In the genomic region with DNA sequence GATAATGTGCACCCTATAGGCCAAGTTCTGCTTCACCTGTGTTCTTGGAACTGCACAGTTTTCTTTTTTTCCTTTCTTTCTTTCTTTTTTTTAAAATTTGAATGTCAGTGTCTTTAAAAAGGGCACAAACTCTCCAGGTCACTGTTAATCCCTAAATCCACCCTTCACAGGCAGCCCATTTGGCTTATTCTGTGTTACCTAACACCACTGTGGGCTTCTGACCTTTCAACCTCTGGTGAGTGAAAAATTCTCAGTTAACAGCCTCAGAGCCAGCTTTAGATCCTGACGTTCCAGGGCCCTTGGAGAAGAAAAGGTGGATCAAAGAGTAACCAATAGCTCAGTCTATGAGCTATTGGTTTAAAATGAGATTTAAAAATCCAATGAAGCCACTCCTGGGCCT, we compare ENCODE assay signal across 18 cellular contexts. TPM values are rescaled to one million over a fixed set of nuclear protein-coding genes. Genes with fewer than 3 reads are reported as not detected.
DNase-seq lines count a peak whose midpoint lies in the region; TF ChIP-seq lines count a peak whose summit lies in the region.
"Had no signal": no experiment of that assay in that cellular context is flagged by ENCODE, and none has a peak within 500 bp of the region (broad histone marks: within the 10 kb centered on the region; RNA-seq: fewer than 3 reads in every experiment).

No MANE protein-coding gene starts in this region.

- H3K4me1 ChIP-seq in neural progenitor cell: peaks cover 40% of the 10 kb centered on the region
- H3K4me1 ChIP-seq: BE2C, HAP-1 had no signal

- H3K27ac Mint-ChIP-seq in brain (peak overlapping the region in 3 of 5 experiments; percentile 63 to 85 (median 77)), neural progenitor cell (peak overlapping the region; percentile 90)
- H3K27ac Mint-ChIP-seq in activated T-helper 2 cell treated with anti-CD3 and anti-CD28 coated beads, Interferon-gamma antibody, Interleukin-2, Interleukin-4, amounts not matched to agents 10 μg/mL and 5 μg/mL and 100 μg/mL, durations not matched to agents 14 hours and 24 hours and 36 hours: no peak overlapping the region

- peak; percentile 9 for DNase-seq in ELF-1 (ENCODE audit: low read depth, low spot score)
- peak; percentile 65 for DNase-seq in left kidney (ENCODE audit: low read depth, low spot score)
- peak; percentile 60 for DNase-seq in neural progenitor cell (ENCODE audit: low spot score)
- DNase-seq in MV-4-11 (lab: John Stamatoyannopoulos, UW): no peak
- DNase-seq in activated T-helper 2 cell treated with anti-CD3 and anti-CD28 coated beads, Interferon-gamma antibody, Interleukin-2, Interleukin-4, amounts not matched to agents 10 μg/mL and 5 μg/mL and 100 μg/mL, durations not matched to agents 14 hours and 24 hours and 36 hours (ENCODE audit: low spot score): no peak
- DNase-seq in SIG-M5 treated with dmso at 0.1 percent for 504 hours (lab: John Stamatoyannopoulos, UW; ENCODE audit: unreplicated experiment): no peak
- DNase-seq: ACHN; BE2C; C1 segment of cervical spinal cord; Calu3; CD4-positive, alpha-beta memory T cell; DMS79 treated with DMSO at 0.1 percent for 48 hours had no signal

- TF ChIP-seq CTCF in brain (conservative IDR thresholded peaks at IDR 0.05): no peak
- no peak for TF ChIP-seq CTCF in neural progenitor cell (IDR thresholded peaks at IDR 0.05)

- no peaks in the 10 kb centered on the region for H3K27me3 ChIP-seq in neural progenitor cell
- H3K27me3 ChIP-seq: BE2C had no signal

- no peaks in the 10 kb centered on the region for H4K20me1 ChIP-seq in neural progenitor cell (ENCODE audit: low read depth)

- H3K79me2 ChIP-seq in neural progenitor cell (ENCODE audit: low read depth): no peaks in the 10 kb centered on the region

- no peak overlapping the region for H3K9ac ChIP-seq in neural progenitor cell

- no peak overlapping the region for H2AFZ ChIP-seq in neural progenitor cell (replicated peaks)

- peaks cover 36% of the 10 kb centered on the region for H3F3A ChIP-seq in neural progenitor cell (ENCODE audit: low read depth)

- H3K36me3 Mint-ChIP-seq in brain: no peaks in the 10 kb centered on the region
- H3K36me3 Mint-ChIP-seq in neural progenitor cell: no peaks in the 10 kb centered on the region
- no peaks in the 10 kb centered on the region for H3K36me3 Mint-ChIP-seq in activated T-helper 2 cell treated with anti-CD3 and anti-CD28 coated beads, Interferon-gamma antibody, Interleukin-2, Interleukin-4, amounts not matched to agents 10 μg/mL and 5 μg/mL and 100 μg/mL, durations not matched to agents 14 hours and 24 hours and 36 hours (ENCODE audit: low read depth)
- H3K36me3 Mint-ChIP-seq: CD4-positive, alpha-beta memory T cell had no signal

- H3K9me3 Mint-ChIP-seq in brain: no peaks in the 10 kb centered on the region
- no peaks in the 10 kb centered on the region for H3K9me3 Mint-ChIP-seq in neural progenitor cell
- H3K9me3 Mint-ChIP-seq in activated T-helper 2 cell treated with anti-CD3 and anti-CD28 coated beads, Interferon-gamma antibody, Interleukin-2, Interleukin-4, amounts not matched to agents 10 μg/mL and 5 μg/mL and 100 μg/mL, durations not matched to agents 14 hours and 24 hours and 36 hours: no peaks in the 10 kb centered on the region
- H3K9me3 Mint-ChIP-seq: CD4-positive, alpha-beta memory T cell had no signal

- no peaks in the 10 kb centered on the region for H3K9me3 ChIP-seq in neural progenitor cell (ENCODE audit: low read depth)
- H3K9me3 ChIP-seq: BE2C, HAP-1 had no signal

- peak overlapping the region; percentile 41 for H3K4me2 ChIP-seq in neural progenitor cell

- H3K27ac ChIP-seq in neural progenitor cell: peak overlapping the region; percentile 10

- H3K4me3 Mint-ChIP-seq in brain (no peak overlapping the region), neural progenitor cell (no peak overlapping the region)
- no peak overlapping the region for H3K4me3 Mint-ChIP-seq in activated T-helper 2 cell treated with anti-CD3 and anti-CD28 coated beads, Interferon-gamma antibody, Interleukin-2, Interleukin-4, amounts not matched to agents 10 μg/mL and 5 μg/mL and 100 μg/mL, durations not matched to agents 14 hours and 24 hours and 36 hours (ENCODE audit: low read depth)
- H3K4me3 Mint-ChIP-seq: CD4-positive, alpha-beta memory T cell had no signal

- intact Hi-C loops in activated T-helper 2 cell treated with anti-CD3 and anti-CD28 coated beads, Interferon-gamma antibody, Interleukin-2, Interleukin-4, amounts not matched to agents 10 μg/mL and 5 μg/mL and 100 μg/mL, durations not matched to agents 14 hours and 24 hours and 36 hours (cut with micrococcal nuclease): no loop called here

- H3K27me3 Mint-ChIP-seq in brain (peaks cover 9% of the 10 kb centered on the region), neural progenitor cell (ENCODE audit: insufficient read depth, low read depth) (no peaks in the 10 kb centered on the region)
- H3K27me3 Mint-ChIP-seq in activated T-helper 2 cell treated with anti-CD3 and anti-CD28 coated beads, Interferon-gamma antibody, Interleukin-2, Interleukin-4, amounts not matched to agents 10 μg/mL and 5 μg/mL and 100 μg/mL, durations not matched to agents 14 hours and 24 hours and 36 hours (ENCODE audit: low read depth): no peaks in the 10 kb centered on the region

- H3K4me1 Mint-ChIP-seq in brain: peaks cover 16% of the 10 kb centered on the region
- H3K4me1 Mint-ChIP-seq in neural progenitor cell: peaks cover 67% of the 10 kb centered on the region
- H3K4me1 Mint-ChIP-seq in activated T-helper 2 cell treated with anti-CD3 and anti-CD28 coated beads, Interferon-gamma antibody, Interleukin-2, Interleukin-4, amounts not matched to agents 10 μg/mL and 5 μg/mL and 100 μg/mL, durations not matched to agents 14 hours and 24 hours and 36 hours (ENCODE audit: low read depth): no peaks in the 10 kb centered on the region
- H3K4me1 Mint-ChIP-seq: CD4-positive, alpha-beta memory T cell had no signal

- no peaks in the 10 kb centered on the region for H3K36me3 ChIP-seq in neural progenitor cell
- H3K36me3 ChIP-seq: BE2C, HAP-1 had no signal

- H3K4me3 ChIP-seq in neural progenitor cell: no peak overlapping the region
- H3K4me3 ChIP-seq: GM12878, HAP-1 had no signal

RNA-seq across cellular contexts. Expression of a gene that starts 6.8 kb away (rescaled TPM):
- not detected for polyA plus RNA-seq in brain (ENCODE audit: insufficient read depth, low read depth, low replicate concordance)
- not detected in 2 replicates for total RNA-seq in neural progenitor cell (ENCODE audit: low replicate concordance)
- not detected in 2 replicates for total RNA-seq in activated T-helper 2 cell treated with anti-CD3 and anti-CD28 coated beads, Interferon-gamma antibody, Interleukin-2, Interleukin-4, amounts not matched to agents 10 μg/mL and 5 μg/mL and 100 μg/mL, durations not matched to agents 14 hours and 24 hours and 36 hours
- total RNA-seq: Calu3; CD4-positive, alpha-beta memory T cell; G401; GM12878; H4; HT-29 had no signal
- polyA plus RNA-seq: CD4-positive, alpha-beta memory T cell; GM12878 had no signal

RNA-seq across cellular contexts. Expression of a gene that starts 23.4 kb away (rescaled TPM):
- 16.5 TPM for polyA plus RNA-seq in brain (ENCODE audit: insufficient read depth, low read depth, low replicate concordance)
- total RNA-seq in neural progenitor cell (ENCODE audit: low replicate concordance): 1.1 TPM in 1 of 2 replicates, not detected in the other
- total RNA-seq in activated T-helper 2 cell treated with anti-CD3 and anti-CD28 coated beads, Interferon-gamma antibody, Interleukin-2, Interleukin-4, amounts not matched to agents 10 μg/mL and 5 μg/mL and 100 μg/mL, durations not matched to agents 14 hours and 24 hours and 36 hours: not detected in 2 replicates
- total RNA-seq: CD4-positive, alpha-beta memory T cell; GM12878; HT-29 had no signal
- polyA plus RNA-seq: CD4-positive, alpha-beta memory T cell had no signal

Comparison
In these comparisons a context has a peak if more than half of its experiments do, and no peak if none do; other contexts are left out.
1. DNase-seq: peak in ELF-1 (single experiment), left kidney (single experiment) and neural progenitor cell (single experiment); none in MV-4-11 (single experiment), activated T-helper 2 cell treated with anti-CD3 and anti-CD28 coated beads, Interferon-gamma antibody, Interleukin-2, Interleukin-4, amounts not matched to agents 10 μg/mL and 5 μg/mL and 100 μg/mL, durations not matched to agents 14 hours and 24 hours and 36 hours (single experiment) and SIG-M5 treated with dmso at 0.1 percent for 504 hours (single experiment).